8 cellular contexts compared by ENCODE assay signal in genomic region chrX:74531081-74531480, GRCh38.
"Had no signal": no experiment of that assay in that cellular context is flagged by ENCODE, and none has a peak within 500 bp of the region (broad histone marks: within the 10 kb centered on the region; RNA-seq: fewer than 3 reads in every experiment).

No MANE protein-coding gene starts in this region.

- ATAC-seq: GM12878 had no signal

- H3K4me3 ChIP-seq: GM12878 had no signal

- DNase-seq: GDM1, GF-D8 had no signal

- FAIRE-seq: G401.6, GM12878, GM12891, GM12892, GM18507, GM19239 had no signal
